ENCODE assay signal across 1 cellular context in genomic region chr2:61853848-61854434, GRCh38.
A peak's percentile ranks its signal among the peaks of the same experiment; 100 is the strongest.
TF ChIP-seq lines count a peak whose summit lies in the region.

TSS of gene FAM161A (minus strand) at chr2:61854060. CDS start at chr2:61854041, 19 bp downstream.

TF ChIP-seq in HepG2, 621 proteins besides CTCF, POLR2A, EP300 and RAD21 (continued from another document and continues in another):
- TF ChIP-seq, protein P1, sequence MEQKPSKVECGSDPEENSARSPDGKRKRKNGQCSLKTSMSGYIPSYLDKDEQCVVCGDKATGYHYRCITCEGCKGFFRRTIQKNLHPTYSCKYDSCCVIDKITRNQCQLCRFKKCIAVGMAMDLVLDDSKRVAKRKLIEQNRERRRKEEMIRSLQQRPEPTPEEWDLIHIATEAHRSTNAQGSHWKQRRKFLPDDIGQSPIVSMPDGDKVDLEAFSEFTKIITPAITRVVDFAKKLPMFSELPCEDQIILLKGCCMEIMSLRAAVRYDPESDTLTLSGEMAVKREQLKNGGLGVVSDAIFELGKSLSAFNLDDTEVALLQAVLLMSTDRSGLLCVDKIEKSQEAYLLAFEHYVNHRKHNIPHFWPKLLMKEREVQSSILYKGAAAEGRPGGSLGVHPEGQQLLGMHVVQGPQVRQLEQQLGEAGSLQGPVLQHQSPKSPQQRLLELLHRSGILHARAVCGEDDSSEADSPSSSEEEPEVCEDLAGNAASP (CRISPR knock-in tag; IDR thresholded peaks at IDR 0.05; ENCODE audit: borderline replicate concordance), result no peak
- TF ChIP-seq ARHGAP35 (CRISPR knock-in tag; IDR thresholded peaks at IDR 0.05; ENCODE audit: borderline replicate concordance) (peak; percentile 73; the same call in 1 of the 2 replicates), BRD4 (CRISPR knock-in tag; IDR thresholded peaks at IDR 0.05) (no peak), NR3C1 (CRISPR knock-in tag; IDR thresholded peaks at IDR 0.05) (no peak), JARID2 (CRISPR knock-in tag; IDR thresholded peaks at IDR 0.05; ENCODE audit: insufficient replicate concordance) (peak; percentile 57), ZNF276 (CRISPR knock-in tag; IDR thresholded peaks at IDR 0.05; ENCODE audit: low read depth) (peak; percentile 64; the same call in 1 of the 2 replicates), ZIK1 (CRISPR knock-in tag; IDR thresholded peaks at IDR 0.05; ENCODE audit: borderline replicate concordance, low read depth) (peak; percentile 19; the same call in 1 of the 2 replicates), ZNF720 (CRISPR knock-in tag; IDR thresholded peaks at IDR 0.05) (no peak), PAX8 (CRISPR knock-in tag; IDR thresholded peaks at IDR 0.05; ENCODE audit: borderline replicate concordance) (no peak), ZBTB42 (CRISPR knock-in tag; IDR thresholded peaks at IDR 0.05) (0 out of 2 replicates have a peak, but pooled peaks have one; percentile 85), HHEX (CRISPR knock-in tag; IDR thresholded peaks at IDR 0.05) (no peak), HMG20A (CRISPR knock-in tag; IDR thresholded peaks at IDR 0.05; ENCODE audit: borderline replicate concordance) (no peak), AKNA (CRISPR knock-in tag; IDR thresholded peaks at IDR 0.05; ENCODE audit: borderline replicate concordance) (no peak), REXO4 (CRISPR knock-in tag; IDR thresholded peaks at IDR 0.05; ENCODE audit: borderline replicate concordance) (no peak), NCOA2 (CRISPR knock-in tag; IDR thresholded peaks at IDR 0.05) (no peak), ZNF296 (CRISPR knock-in tag; conservative IDR thresholded peaks at IDR 0.05) (no peak), TEAD3 (CRISPR knock-in tag; optimal IDR thresholded peaks at IDR 0.05; ENCODE audit: borderline replicate concordance) (peak; percentile 44), ARID5B (CRISPR knock-in tag; IDR thresholded peaks at IDR 0.05) (peak; percentile 58), ZBTB7A (CRISPR knock-in tag; IDR thresholded peaks at IDR 0.05) (no peak), ZNF75D (CRISPR knock-in tag; IDR thresholded peaks at IDR 0.05; ENCODE audit: borderline replicate concordance) (no peak), HNRNPLL (IDR thresholded peaks at IDR 0.05; ENCODE audit: low read depth, low read length, poor library complexity, severe bottlenecking) (peak; percentile 77), ZNF496 (CRISPR knock-in tag; IDR thresholded peaks at IDR 0.05; ENCODE audit: insufficient replicate concordance) (no peak), KDM4B (CRISPR knock-in tag; IDR thresholded peaks at IDR 0.05) (no peak; the same call in 1 of the 2 replicates), ZNF12 (CRISPR knock-in tag; IDR thresholded peaks at IDR 0.05) (no peak), NR0B2 (CRISPR knock-in tag; IDR thresholded peaks at IDR 0.05) (0 out of 2 replicates have a peak, but pooled peaks have one; percentile 31), PBX2 (CRISPR knock-in tag; IDR thresholded peaks at IDR 0.05) (no peak), CERS6 (CRISPR knock-in tag; IDR thresholded peaks at IDR 0.05) (no peak), CCAR2 (optimal IDR thresholded peaks at IDR 0.05; ENCODE audit: low read depth, low read length) (no peak), ZNF468 (CRISPR knock-in tag; IDR thresholded peaks at IDR 0.05) (no peak), MED13 (CRISPR knock-in tag; IDR thresholded peaks at IDR 0.05) (no peak), PITX1 (CRISPR knock-in tag; IDR thresholded peaks at IDR 0.05) (peak; percentile 75), HNF1B (CRISPR knock-in tag; IDR thresholded peaks at IDR 0.05) (peak; percentile 73), KDM5A (IDR thresholded peaks at IDR 0.05; ENCODE audit: borderline replicate concordance, low read length) (peak; percentile 89; the same call in 1 of the 2 replicates), ZSCAN31 (CRISPR knock-in tag; IDR thresholded peaks at IDR 0.05; ENCODE audit: low read depth) (no peak; the same call in 1 of the 2 replicates), BCL6 (CRISPR knock-in tag; IDR thresholded peaks at IDR 0.05) (0 out of 2 replicates have a peak, but pooled peaks have one; percentile 3)
- TF ChIP-seq, protein P2, sequence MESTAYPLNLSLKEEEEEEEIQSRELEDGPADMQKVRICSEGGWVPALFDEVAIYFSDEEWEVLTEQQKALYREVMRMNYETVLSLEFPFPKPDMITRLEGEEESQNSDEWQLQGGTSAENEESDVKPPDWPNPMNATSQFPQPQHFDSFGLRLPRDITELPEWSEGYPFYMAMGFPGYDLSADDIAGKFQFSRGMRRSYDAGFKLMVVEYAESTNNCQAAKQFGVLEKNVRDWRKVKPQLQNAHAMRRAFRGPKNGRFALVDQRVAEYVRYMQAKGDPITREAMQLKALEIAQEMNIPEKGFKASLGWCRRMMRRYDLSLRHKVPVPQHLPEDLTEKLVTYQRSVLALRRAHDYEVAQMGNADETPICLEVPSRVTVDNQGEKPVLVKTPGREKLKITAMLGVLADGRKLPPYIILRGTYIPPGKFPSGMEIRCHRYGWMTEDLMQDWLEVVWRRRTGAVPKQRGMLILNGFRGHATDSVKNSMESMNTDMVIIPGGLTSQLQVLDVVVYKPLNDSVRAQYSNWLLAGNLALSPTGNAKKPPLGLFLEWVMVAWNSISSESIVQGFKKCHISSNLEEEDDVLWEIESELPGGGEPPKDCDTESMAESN (CRISPR knock-in tag; conservative IDR thresholded peaks at IDR 0.05), result peak; percentile 70
